Comparison of ENCODE assay signal across 14 cellular contexts in genomic region chr4:150080335-150080734, GRCh38. TPM values are rescaled to one million over a fixed set of nuclear protein-coding genes. Genes with fewer than 3 reads are reported as not detected.
DNase-seq lines count a peak whose midpoint lies in the region; ATAC-seq and TF ChIP-seq lines count a peak whose summit lies in the region.
"Had no signal": no experiment of that assay in that cellular context is flagged by ENCODE, and none has a peak within 500 bp of the region (broad histone marks: within the 10 kb centered on the region; RNA-seq: fewer than 3 reads in every experiment).

No MANE protein-coding gene starts in this region.

- peaks cover 0 to 35% (median 19%) of the 10 kb centered on the region in 10 experiments; a peak in 17 of 20 replicates for H3K4me1 ChIP-seq in BLaER1 treated with 17β-estradiol and CSF1 and Interleukin-3, amounts not matched to agents 10 nM and 100 nM

- no peaks in the 10 kb centered on the region for H3K9me3 Mint-ChIP-seq in osteocyte (ENCODE audit: unreplicated experiment)
- H3K9me3 Mint-ChIP-seq: activated naive CD8-positive, alpha-beta T cell treated with anti-CD3 and anti-CD28 coated beads for 36 hours; IgD-negative memory B cell; stimulated activated naive CD8-positive, alpha-beta T cell treated with anti-CD3 and anti-CD28 coated beads, Interleukin-15, Interleukin-2, amounts not matched to agents 100 ng/mL and 50 ng/mL, for 24 hours had no signal

- ATAC-seq in activated CD4-positive, CD25-positive, alpha-beta regulatory T cell treated with anti-CD3 and anti-CD28 coated beads, Interleukin-2, amount 50 U/mL, for 24 hours = no peak

- H3K27me3 Mint-ChIP-seq in osteocyte (ENCODE audit: unreplicated experiment) = no peaks in the 10 kb centered on the region

- peaks cover 0 to 8% (median 0%) of the 10 kb centered on the region in 11 experiments; a peak in 3 of 22 replicates for H3K27me3 ChIP-seq in BLaER1 treated with 17β-estradiol and CSF1 and Interleukin-3, amounts not matched to agents 10 nM and 100 nM

- peak overlapping the region; percentile 0 for H3K27ac Mint-ChIP-seq in osteocyte (ENCODE audit: unreplicated experiment)
- H3K27ac Mint-ChIP-seq: activated naive CD8-positive, alpha-beta T cell treated with anti-CD3 and anti-CD28 coated beads for 36 hours; stimulated activated naive CD8-positive, alpha-beta T cell treated with anti-CD3 and anti-CD28 coated beads, Interleukin-15, Interleukin-2, amounts not matched to agents 100 ng/mL and 50 ng/mL, for 24 hours had no signal

- H3K4me3 Mint-ChIP-seq in osteocyte (ENCODE audit: unreplicated experiment) = peak overlapping the region; percentile 12

- peak; percentile 19 for DNase-seq in NCI-H69 (lab: John Stamatoyannopoulos, UW)
- peak; percentile 60 for DNase-seq in fibroblast of gingiva (ENCODE audit: low read depth)
- DNase-seq in osteocyte (ENCODE audit: extremely low spot score, unreplicated experiment) = no peak
- DNase-seq in activated CD8-positive, alpha-beta memory T cell treated with anti-CD3 and anti-CD28 coated beads, Interleukin-2, amount 50 U/mL, for 4 hours = no peak
- DNase-seq in T-helper 2 cell = no peak
- DNase-seq in NCI-H345 (lab: John Stamatoyannopoulos, UW) = no peak
- DNase-seq: activated naive CD8-positive, alpha-beta T cell treated with anti-CD3 and anti-CD28 coated beads for 36 hours; Calu3; midbrain; NCI-H82 had no signal

- H3K4me1 Mint-ChIP-seq in osteocyte (ENCODE audit: unreplicated experiment) = peaks cover 34% of the 10 kb centered on the region

- H4K20me1 ChIP-seq in BLaER1 treated with 17β-estradiol and CSF1 and Interleukin-3, amounts not matched to agents 10 nM and 100 nM = peaks cover 0 to 17% (median 0%) of the 10 kb centered on the region in 11 experiments; a peak in 5 of 22 replicates

- no peak overlapping the region for H3K27ac ChIP-seq in BLaER1 treated with 17β-estradiol and CSF1 and Interleukin-3, amounts not matched to agents 10 nM and 100 nM

- H3K4me3 ChIP-seq in BLaER1 treated with 17β-estradiol and CSF1 and Interleukin-3, amounts not matched to agents 10 nM and 100 nM = peak overlapping the region in 2 of 10 experiments; percentile 82 to 88; a peak in 3 of 20 replicates

- H3K36me3 ChIP-seq in BLaER1 treated with 17β-estradiol and CSF1 and Interleukin-3, amounts not matched to agents 10 nM and 100 nM = 0 out of 22 replicates have a peak, but pooled peaks cover 0 to 6% (median 0%) of the 10 kb centered on the region in 11 experiments

- H3K9me3 ChIP-seq in BLaER1 treated with 17β-estradiol and CSF1 and Interleukin-3, amounts not matched to agents 10 nM and 100 nM (replicated peaks in 1 of 11) = peaks cover 0 to 8% (median 0%) of the 10 kb centered on the region in 11 experiments; a peak in 4 of 22 replicates

- TF ChIP-seq CTCF in osteocyte (IDR thresholded peaks at IDR 0.05) = no peak

- peak overlapping the region; percentile 24 to 99 (median 98); a peak in 19 of 22 replicates for H3K4me2 ChIP-seq in BLaER1 treated with 17β-estradiol and CSF1 and Interleukin-3, amounts not matched to agents 10 nM and 100 nM

- H3K9ac ChIP-seq in BLaER1 treated with 17β-estradiol and CSF1 and Interleukin-3, amounts not matched to agents 10 nM and 100 nM = no peak overlapping the region

- peaks cover 3% of the 10 kb centered on the region for H3K36me3 Mint-ChIP-seq in osteocyte (ENCODE audit: unreplicated experiment)
- H3K36me3 Mint-ChIP-seq: activated naive CD8-positive, alpha-beta T cell treated with anti-CD3 and anti-CD28 coated beads for 36 hours; IgD-negative memory B cell had no signal

RNA-seq across cellular contexts. Expression of gene DCLK2, which starts 2.1 kb away (rescaled TPM):
- total RNA-seq in osteocyte = 12.6 and 14.1 TPM in 2 replicates
- total RNA-seq: activated naive CD8-positive, alpha-beta T cell treated with anti-CD3 and anti-CD28 coated beads for 36 hours had no signal

Comparison
In these comparisons a context has a peak if more than half of its experiments do, and no peak if none do; other contexts are left out.
1. DNase-seq: peak in NCI-H69 (single experiment) and fibroblast of gingiva (single experiment); none in osteocyte (single experiment), activated CD8-positive, alpha-beta memory T cell treated with anti-CD3 and anti-CD28 coated beads, Interleukin-2, amount 50 U/mL, for 4 hours (single experiment), T-helper 2 cell (0 of 5) and NCI-H345 (single experiment).